In genomic region chr6:170212051-170212756, GRCh38 we compare ENCODE assay signal across 24 cellular contexts.
DNase-seq lines count a peak whose midpoint lies in the region; ATAC-seq and TF ChIP-seq lines count a peak whose summit lies in the region.
"Had no signal": no experiment of that assay in that cellular context is flagged by ENCODE, and none has a peak within 500 bp of the region (broad histone marks: within the 10 kb centered on the region; RNA-seq: fewer than 3 reads in every experiment).

No MANE protein-coding gene starts in this region.

- no TSS peak for BruUV-seq in A673 (replicated peaks; lab: Mats Ljungman, UMichigan)

- WGBS in prostate gland: 93% methylated on average over 23 of the region's 23 CpGs

- no peaks in the 10 kb centered on the region for H3K27me3 Mint-ChIP-seq in activated CD4-positive, alpha-beta memory T cell treated with anti-CD3 and anti-CD28 coated beads for 36 hours
- no peaks in the 10 kb centered on the region for H3K27me3 Mint-ChIP-seq in activated CD4-positive, alpha-beta memory T cell treated with anti-CD3 and anti-CD28 coated beads, Interleukin-2, amount 10 ng/mL, durations not matched to agents 7 days and 5 days
- H3K27me3 Mint-ChIP-seq in glutamatergic neuron (ENCODE audit: unreplicated experiment): peaks cover 3% of the 10 kb centered on the region
- H3K27me3 Mint-ChIP-seq: CD4-positive, CD25-positive, alpha-beta regulatory T cell had no signal

- H3K4me1 Mint-ChIP-seq in activated CD4-positive, alpha-beta memory T cell treated with anti-CD3 and anti-CD28 coated beads for 36 hours (ENCODE audit: low read depth): no peaks in the 10 kb centered on the region
- H3K4me1 Mint-ChIP-seq in activated CD4-positive, alpha-beta memory T cell treated with anti-CD3 and anti-CD28 coated beads, Interleukin-2, amount 10 ng/mL, durations not matched to agents 7 days and 5 days: no peaks in the 10 kb centered on the region
- no peaks in the 10 kb centered on the region for H3K4me1 Mint-ChIP-seq in glutamatergic neuron (ENCODE audit: low read depth, unreplicated experiment)
- H3K4me1 Mint-ChIP-seq: central memory CD8-positive, alpha-beta T cell had no signal

- H3K36me3 ChIP-seq in prostate gland (no peaks in the 10 kb centered on the region), A673 (ENCODE audit: insufficient read depth, low read length, poor library complexity, severe bottlenecking) (no peaks in the 10 kb centered on the region)
- H3K36me3 ChIP-seq: heart left ventricle, stomach had no signal

- no peaks in the 10 kb centered on the region for H3K4me1 ChIP-seq in prostate gland (replicated peaks)
- H3K4me1 ChIP-seq in A673 (ENCODE audit: insufficient read depth, low read length, poor library complexity, severe bottlenecking): no peaks in the 10 kb centered on the region
- H3K4me1 ChIP-seq: A549, heart left ventricle, stomach had no signal

- TF ChIP-seq CTCF in glutamatergic neuron (IDR thresholded peaks at IDR 0.05; ENCODE audit: partially characterized antibody, unreplicated experiment) (no peak), prostate gland (IDR thresholded peaks at IDR 0.05) (no peak), A673 (conservative IDR thresholded peaks at IDR 0.05; ENCODE audit: low read depth, low read length) (no peak)

- H3K4me3 ChIP-seq in prostate gland (no peak overlapping the region), A673 (ENCODE audit: low read depth, low read length, poor library complexity, severe bottlenecking) (no peak overlapping the region)
- H3K4me3 ChIP-seq: A549, heart left ventricle, skin epidermis, stomach had no signal

- no peak for TF ChIP-seq POLR2A in prostate gland (IDR thresholded peaks at IDR 0.05)

- CTCF ChIA-PET in activated CD4-positive, alpha-beta memory T cell treated with anti-CD3 and anti-CD28 coated beads for 36 hours (lab: Charles Lee): no interaction called here
- CTCF ChIA-PET in activated CD4-positive, alpha-beta memory T cell treated with anti-CD3 and anti-CD28 coated beads, Interleukin-2, amount 10 ng/mL, durations not matched to agents 7 days and 5 days (lab: Charles Lee): no interaction called here
- CTCF ChIA-PET in A673 (lab: Charles Lee): no interaction called here

- H3K9me3 ChIP-seq in prostate gland (no peaks in the 10 kb centered on the region), A673 (ENCODE audit: low read depth, low read length, poor library complexity, severe bottlenecking) (no peaks in the 10 kb centered on the region)
- H3K9me3 ChIP-seq: A549, heart left ventricle, stomach had no signal

- H3K36me3 Mint-ChIP-seq in activated CD4-positive, alpha-beta memory T cell treated with anti-CD3 and anti-CD28 coated beads for 36 hours: no peaks in the 10 kb centered on the region
- H3K36me3 Mint-ChIP-seq in activated CD4-positive, alpha-beta memory T cell treated with anti-CD3 and anti-CD28 coated beads, Interleukin-2, amount 10 ng/mL, durations not matched to agents 7 days and 5 days (ENCODE audit: low read depth): no peaks in the 10 kb centered on the region
- peaks cover 21% of the 10 kb centered on the region for H3K36me3 Mint-ChIP-seq in glutamatergic neuron (ENCODE audit: unreplicated experiment)
- H3K36me3 Mint-ChIP-seq: CD4-positive, CD25-positive, alpha-beta regulatory T cell had no signal

- H3K4me3 Mint-ChIP-seq in activated CD4-positive, alpha-beta memory T cell treated with anti-CD3 and anti-CD28 coated beads for 36 hours: no peak overlapping the region
- H3K4me3 Mint-ChIP-seq in activated CD4-positive, alpha-beta memory T cell treated with anti-CD3 and anti-CD28 coated beads, Interleukin-2, amount 10 ng/mL, durations not matched to agents 7 days and 5 days: no peak overlapping the region
- no peak overlapping the region for H3K4me3 Mint-ChIP-seq in glutamatergic neuron (ENCODE audit: unreplicated experiment)
- H3K4me3 Mint-ChIP-seq: CD4-positive, CD25-positive, alpha-beta regulatory T cell; central memory CD8-positive, alpha-beta T cell; effector memory CD8-positive, alpha-beta T cell had no signal

- H3K9me3 Mint-ChIP-seq in activated CD4-positive, alpha-beta memory T cell treated with anti-CD3 and anti-CD28 coated beads for 36 hours: no peaks in the 10 kb centered on the region
- peaks cover 5% of the 10 kb centered on the region for H3K9me3 Mint-ChIP-seq in activated CD4-positive, alpha-beta memory T cell treated with anti-CD3 and anti-CD28 coated beads, Interleukin-2, amount 10 ng/mL, durations not matched to agents 7 days and 5 days
- peaks cover 14% of the 10 kb centered on the region for H3K9me3 Mint-ChIP-seq in glutamatergic neuron (ENCODE audit: unreplicated experiment)
- H3K9me3 Mint-ChIP-seq: central memory CD8-positive, alpha-beta T cell; effector memory CD8-positive, alpha-beta T cell had no signal

- ATAC-seq in left colon: no peak
- ATAC-seq: A549; effector memory CD8-positive, alpha-beta T cell; heart left ventricle had no signal

- H3K27ac Mint-ChIP-seq in activated CD4-positive, alpha-beta memory T cell treated with anti-CD3 and anti-CD28 coated beads for 36 hours: no peak overlapping the region
- no peak overlapping the region for H3K27ac Mint-ChIP-seq in activated CD4-positive, alpha-beta memory T cell treated with anti-CD3 and anti-CD28 coated beads, Interleukin-2, amount 10 ng/mL, durations not matched to agents 7 days and 5 days
- no peak overlapping the region for H3K27ac Mint-ChIP-seq in glutamatergic neuron (ENCODE audit: unreplicated experiment)
- H3K27ac Mint-ChIP-seq: CD4-positive, CD25-positive, alpha-beta regulatory T cell; effector memory CD8-positive, alpha-beta T cell had no signal

- intact Hi-C loops in activated CD4-positive, alpha-beta memory T cell treated with anti-CD3 and anti-CD28 coated beads for 36 hours (cut with micrococcal nuclease): no loop called here
- intact Hi-C loops in prostate gland (cut with DNase I): no loop called here
- intact Hi-C loops in A673 (cut with micrococcal nuclease; ENCODE audit: unreplicated experiment): no loop called here
- intact Hi-C loops in left colon (cut with DNase I, micrococcal nuclease): no loop called here

- no peak overlapping the region for H3K27ac ChIP-seq in prostate gland
- H3K27ac ChIP-seq in A673 (ENCODE audit: low read depth, low read length, poor library complexity, severe bottlenecking): no peak overlapping the region
- no peak overlapping the region for H3K27ac ChIP-seq in caudate nucleus (ENCODE audit: low read depth, low read length)
- H3K27ac ChIP-seq: A549, heart left ventricle, skin epidermis, stomach had no signal

- POLR2A ChIA-PET in activated CD4-positive, alpha-beta memory T cell treated with anti-CD3 and anti-CD28 coated beads for 36 hours (lab: Charles Lee): no interaction called here
- POLR2A ChIA-PET in activated CD4-positive, alpha-beta memory T cell treated with anti-CD3 and anti-CD28 coated beads, Interleukin-2, amount 10 ng/mL, durations not matched to agents 7 days and 5 days (lab: Charles Lee): no interaction called here
- POLR2A ChIA-PET in A673 (lab: Charles Lee; ENCODE audit: low non-redundant PET): no interaction called here

- H3K27me3 ChIP-seq in prostate gland (replicated peaks; ENCODE audit: insufficient read depth) (no peaks in the 10 kb centered on the region), A673 (replicated peaks; ENCODE audit: insufficient read depth, low read depth, low read length, poor library complexity) (no peaks in the 10 kb centered on the region)

- DNase-seq in activated CD4-positive, alpha-beta memory T cell treated with anti-CD3 and anti-CD28 coated beads for 36 hours: peak; percentile 6
- DNase-seq in activated CD4-positive, alpha-beta memory T cell treated with anti-CD3 and anti-CD28 coated beads, Interleukin-2, amount 10 ng/mL, durations not matched to agents 7 days and 5 days: no peak
- DNase-seq in NCI-H82 (lab: John Stamatoyannopoulos, UW): peak; percentile 75
- peak; percentile 10 for DNase-seq in glutamatergic neuron
- DNase-seq in prostate gland (ENCODE audit: low spot score): peak; percentile 3
- DNase-seq in A673 (ENCODE audit: low spot score): no peak
- DNase-seq in caudate nucleus (lab: John Stamatoyannopoulos, UW): no peak
- DNase-seq in left colon: no peak
- DNase-seq: anterior cingulate cortex; CD4-positive, CD25-positive, alpha-beta regulatory T cell; DMS 273 treated with DMSO at 0.1 percent for 48 hours; effector memory CD8-positive, alpha-beta T cell; GDM1; NCI-H1105; NCI-H2107; NCI-H524 treated with DMSO at 0.1 percent for 48 hours; OCI-M1; stimulated activated CD4-positive, alpha-beta T cell treated with anti-CD3 and anti-CD28 coated beads, Interleukin-4, amount 100 ng/mL, for 24 hours; T-helper 1 cell had no signal

Comparison
In these comparisons a context has a peak if more than half of its experiments do, and no peak if none do; other contexts are left out.
1. DNase-seq: peak in activated CD4-positive, alpha-beta memory T cell treated with anti-CD3 and anti-CD28 coated beads for 36 hours (single experiment), NCI-H82 (single experiment), glutamatergic neuron (single experiment) and prostate gland (single experiment); none in activated CD4-positive, alpha-beta memory T cell treated with anti-CD3 and anti-CD28 coated beads, Interleukin-2, amount 10 ng/mL, durations not matched to agents 7 days and 5 days (single experiment), A673 (single experiment), caudate nucleus (0 of 61) and left colon (0 of 2).